1 cellular context compared by ENCODE assay signal in genomic region chr6:25547797-25548196, GRCh38.
TF ChIP-seq lines count a peak whose summit lies in the region.

No MANE protein-coding gene starts in this region.

TF ChIP-seq in GM23338, 12 proteins besides CTCF, POLR2A, EP300 and RAD21 (continued from another document):
- TF ChIP-seq REST (IDR thresholded peaks at IDR 0.05; ENCODE audit: unreplicated experiment) = no peak
- no peak for TF ChIP-seq ZNF114 (CRISPR knock-in tag; IDR thresholded peaks at IDR 0.05)
- TF ChIP-seq JUNB (IDR thresholded peaks at IDR 0.05; ENCODE audit: unreplicated experiment) = no peak
- no peak for TF ChIP-seq ETS1 (IDR thresholded peaks at IDR 0.05)
- no peak for TF ChIP-seq ZNF331 (CRISPR knock-in tag; IDR thresholded peaks at IDR 0.05; ENCODE audit: low read depth)
